ENCODE assay signal across 10 cellular contexts in genomic region chr19:11598103-11598483, GRCh38. TPM values are rescaled to one million over a fixed set of nuclear protein-coding genes. Genes with fewer than 3 reads are reported as not detected.
A peak's percentile ranks its signal among the peaks of the same experiment; 100 is the strongest.
DNase-seq lines count a peak whose midpoint lies in the region; ATAC-seq and TF ChIP-seq lines count a peak whose summit lies in the region.
"Had no signal": no experiment of that assay in that cellular context is flagged by ENCODE, and none has a peak within 500 bp of the region (broad histone marks: within the 10 kb centered on the region; RNA-seq: fewer than 3 reads in every experiment).

No MANE protein-coding gene starts in this region.

- H3K4me3 ChIP-seq in H7 (ENCODE audit: insufficient read depth, low read depth, low read length), result peak overlapping the region; percentile 93
- peak overlapping the region; percentile 79 for H3K4me3 ChIP-seq in WI38 (ENCODE audit: low read depth, low read length)
- peak overlapping the region; percentile 100 for H3K4me3 ChIP-seq in skeletal muscle satellite cell (ENCODE audit: low read length)

- H3K4me3 Mint-ChIP-seq in glutamatergic neuron (ENCODE audit: unreplicated experiment), result peak overlapping the region; percentile 98

- H3K36me3 ChIP-seq in H7 (replicated peaks; ENCODE audit: control insufficient read depth, insufficient read depth, low read length) (peaks cover 2% of the 10 kb centered on the region), skeletal muscle satellite cell (ENCODE audit: insufficient read depth, low read length) (peaks cover 9% of the 10 kb centered on the region)

- H3K36me3 Mint-ChIP-seq in glutamatergic neuron (ENCODE audit: unreplicated experiment), result peaks cover 11% of the 10 kb centered on the region

- H3K27me3 Mint-ChIP-seq in glutamatergic neuron (ENCODE audit: unreplicated experiment), result peaks cover 1% of the 10 kb centered on the region

- H3K4me1 Mint-ChIP-seq in glutamatergic neuron (ENCODE audit: low read depth, unreplicated experiment), result peaks cover 21% of the 10 kb centered on the region

- peaks cover 3% of the 10 kb centered on the region for H3K9me3 Mint-ChIP-seq in glutamatergic neuron (ENCODE audit: unreplicated experiment)

- no peak for ATAC-seq in GM19397 (IDR thresholded peaks at IDR 0.05; ENCODE audit: unreplicated experiment)

- H3K27ac Mint-ChIP-seq in glutamatergic neuron (ENCODE audit: unreplicated experiment), result peak overlapping the region; percentile 99

- peak overlapping the region; percentile 88 for H3K4me2 ChIP-seq in skeletal muscle satellite cell (ENCODE audit: low read length)

- TF ChIP-seq CTCF in WI38 (IDR thresholded peaks at IDR 0.05; ENCODE audit: low read depth, low read length) (no peak), glutamatergic neuron (IDR thresholded peaks at IDR 0.05; ENCODE audit: partially characterized antibody, unreplicated experiment) (no peak)

- H3K27me3 ChIP-seq in H7 (ENCODE audit: control insufficient read depth, insufficient read depth, low read length) (no peaks in the 10 kb centered on the region), skeletal muscle satellite cell (ENCODE audit: control insufficient read depth, insufficient read depth, low read length) (no peaks in the 10 kb centered on the region)

- no peaks in the 10 kb centered on the region for H3K9me3 ChIP-seq in skeletal muscle satellite cell (replicated peaks; ENCODE audit: low read length)

- H3K4me1 ChIP-seq in skeletal muscle satellite cell (ENCODE audit: control insufficient read depth, insufficient read depth, low read length), result peaks cover 7% of the 10 kb centered on the region

- peak overlapping the region; percentile 100 for H3K9ac ChIP-seq in skeletal muscle satellite cell (ENCODE audit: low read depth, low read length)

- DNase-seq in H7 (no peak), glutamatergic neuron (no peak), COR-L47 (lab: John Stamatoyannopoulos, UW) (no peak), OCI-M2 (lab: John Stamatoyannopoulos, UW; ENCODE audit: unreplicated experiment) (no peak)
- no peak for DNase-seq in activated CD4-positive, CD25-positive, alpha-beta regulatory T cell treated with anti-CD3 and anti-CD28 coated beads, Interleukin-2, amount 50 U/mL, for 72 hours
- DNase-seq: stimulated activated CD4-positive, alpha-beta T cell treated with anti-CD3 and anti-CD28 coated beads, Interleukin-2, amount 100 ng/mL, for 48 hours had no signal

RNA-seq across cellular contexts. Expression of gene ZNF627, which starts 0.8 kb away (rescaled TPM):
- total RNA-seq in H7 (2014; rRNA removed; shearing (Covaris generic)), result 20.1 and 24.2 TPM in 2 replicates
- 48.2 TPM for total RNA-seq in glutamatergic neuron (ENCODE audit: unreplicated experiment)
- total RNA-seq in skeletal muscle satellite cell (2012; rRNA removed), result 12.5 and 13.2 TPM in 2 replicates

RNA-seq across cellular contexts. Expression of gene ACP5, which starts 20.6 kb away (rescaled TPM):
- total RNA-seq in H7 (2014; rRNA removed; shearing (Covaris generic)), result 1.0 and 3.7 TPM in 2 replicates
- not detected for total RNA-seq in glutamatergic neuron (ENCODE audit: unreplicated experiment)
- 0.76 TPM in 1 of 2 replicates, not detected in the other for total RNA-seq in skeletal muscle satellite cell (2012; rRNA removed)

RNA-seq across cellular contexts. Expression of gene ELOF1, which starts 39.1 kb away (rescaled TPM):
- 48.2 and 66.7 TPM in 2 replicates for total RNA-seq in H7 (2014; rRNA removed; shearing (Covaris generic))
- 50.7 TPM for total RNA-seq in glutamatergic neuron (ENCODE audit: unreplicated experiment)
- 43.9 and 45.4 TPM in 2 replicates for total RNA-seq in skeletal muscle satellite cell (2012; rRNA removed)

RNA-seq across cellular contexts. Expression of gene CNN1, which starts 59.4 kb away (rescaled TPM):
- 24.1 and 26.7 TPM in 2 replicates for total RNA-seq in H7 (2014; rRNA removed; shearing (Covaris generic))
- total RNA-seq in glutamatergic neuron (ENCODE audit: unreplicated experiment), result 2.3 TPM
- total RNA-seq in skeletal muscle satellite cell (2012; rRNA removed), result 0.44 and 0.76 TPM in 2 replicates
- total RNA-seq: activated CD8-positive, alpha-beta memory T cell treated with anti-CD3 and anti-CD28 coated beads for 36 hours had no signal
